1 cellular context compared by ENCODE assay signal in the genomic region with DNA sequence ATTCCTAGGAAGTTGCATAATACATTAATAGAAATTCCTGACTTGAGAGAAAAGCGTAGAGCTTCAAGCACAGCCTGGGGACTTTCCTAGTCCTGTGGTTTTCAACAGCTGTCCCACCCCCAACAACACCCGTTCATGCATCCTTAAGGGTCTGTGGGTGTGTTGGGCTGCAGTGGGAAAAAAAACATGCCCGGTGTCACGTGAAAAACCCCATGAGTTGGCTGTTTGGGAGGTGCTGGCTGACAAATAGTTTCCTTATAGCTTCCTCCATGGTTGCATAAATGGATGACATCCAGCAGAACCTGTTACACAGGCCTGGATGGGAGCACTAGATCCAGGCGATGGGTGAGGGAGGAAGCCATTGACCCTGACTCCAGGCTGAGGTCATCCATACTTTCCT.
A peak's percentile ranks its signal among the peaks of the same experiment; 100 is the strongest.
TF ChIP-seq lines count a peak whose summit lies in the region.

No MANE protein-coding gene starts in this region.

TF ChIP-seq in IMR-90, 13 proteins besides CTCF, POLR2A, EP300 and RAD21:
- TF ChIP-seq MAZ (IDR thresholded peaks at IDR 0.05; ENCODE audit: borderline replicate concordance, low read depth, low read length) (no peak), FOS (IDR thresholded peaks at IDR 0.05; ENCODE audit: low read depth, low read length) (no peak), CEBPB (IDR thresholded peaks at IDR 0.05; ENCODE audit: low read depth, low read length) (peak; percentile 39; the same call in 1 of the 2 replicates), NFE2L2 (IDR thresholded peaks at IDR 0.05; ENCODE audit: low read depth, low read length) (peak; percentile 10; the same call in 1 of the 2 replicates), BHLHE40 (IDR thresholded peaks at IDR 0.05; ENCODE audit: low read depth, low read length) (0 out of 2 replicates have a peak, but pooled peaks have one; percentile 20), RFX5 (IDR thresholded peaks at IDR 0.05; ENCODE audit: low read depth, low read length) (no peak), MAFK (IDR thresholded peaks at IDR 0.05; ENCODE audit: low read depth, low read length) (no peak), SMC3 (IDR thresholded peaks at IDR 0.05; ENCODE audit: low read depth, low read length) (no peak)
- TF ChIP-seq, protein P1, sequence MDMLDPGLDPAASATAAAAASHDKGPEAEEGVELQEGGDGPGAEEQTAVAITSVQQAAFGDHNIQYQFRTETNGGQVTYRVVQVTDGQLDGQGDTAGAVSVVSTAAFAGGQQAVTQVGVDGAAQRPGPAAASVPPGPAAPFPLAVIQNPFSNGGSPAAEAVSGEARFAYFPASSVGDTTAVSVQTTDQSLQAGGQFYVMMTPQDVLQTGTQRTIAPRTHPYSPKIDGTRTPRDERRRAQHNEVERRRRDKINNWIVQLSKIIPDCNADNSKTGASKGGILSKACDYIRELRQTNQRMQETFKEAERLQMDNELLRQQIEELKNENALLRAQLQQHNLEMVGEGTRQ (IDR thresholded peaks at IDR 0.05; ENCODE audit: low read depth, low read length) = no peak
- TF ChIP-seq, protein P2, sequence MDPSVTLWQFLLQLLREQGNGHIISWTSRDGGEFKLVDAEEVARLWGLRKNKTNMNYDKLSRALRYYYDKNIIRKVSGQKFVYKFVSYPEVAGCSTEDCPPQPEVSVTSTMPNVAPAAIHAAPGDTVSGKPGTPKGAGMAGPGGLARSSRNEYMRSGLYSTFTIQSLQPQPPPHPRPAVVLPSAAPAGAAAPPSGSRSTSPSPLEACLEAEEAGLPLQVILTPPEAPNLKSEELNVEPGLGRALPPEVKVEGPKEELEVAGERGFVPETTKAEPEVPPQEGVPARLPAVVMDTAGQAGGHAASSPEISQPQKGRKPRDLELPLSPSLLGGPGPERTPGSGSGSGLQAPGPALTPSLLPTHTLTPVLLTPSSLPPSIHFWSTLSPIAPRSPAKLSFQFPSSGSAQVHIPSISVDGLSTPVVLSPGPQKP (IDR thresholded peaks at IDR 0.05; ENCODE audit: borderline replicate concordance, low read depth, low read length) = no peak
